27 cellular contexts compared by ENCODE assay signal in genomic region chr16:49731911-49732310, GRCh38.
"Had no signal": no experiment of that assay in that cellular context is flagged by ENCODE, and none has a peak within 500 bp of the region (broad histone marks: within the 10 kb centered on the region; RNA-seq: fewer than 3 reads in every experiment).

No MANE protein-coding gene starts in this region.

- FAIRE-seq: pancreas had no signal

- H3K4me1 ChIP-seq: pancreas, prostate gland, stomach, testis, thyroid gland, transverse colon had no signal

- H3K27ac ChIP-seq: left ventricle myocardium inferior, pancreas, skin epidermis, stomach, testis, thyroid gland, transverse colon, upper lobe of left lung, vagina had no signal

- H3K4me3 ChIP-seq: left ventricle myocardium inferior, lung, mucosa of descending colon, pancreas, prostate gland, skin epidermis, stomach, testis, thyroid gland, transverse colon, upper lobe of left lung had no signal

- H3K27me3 ChIP-seq: pancreas, stomach, testis, thyroid gland, transverse colon, upper lobe of left lung, vagina had no signal

- H3K9me3 ChIP-seq: mucosa of descending colon, pancreas, prostate gland, testis, thyroid gland, vagina had no signal

- H3K36me3 ChIP-seq: pancreas, prostate gland, thyroid gland, transverse colon, vagina had no signal

- ATAC-seq: mucosa of descending colon; naive thymus-derived CD4-positive, alpha-beta T cell; natural killer cell treated with Interleukin-12 subunit alpha and Interleukin-12 subunit beta and Interleukin-15 and Interleukin-18, amount 100 ng/mL, for 72 hours; pancreas; right cardiac atrium; sciatic nerve; stimulated activated naive B cell treated with anti-CD40 and anti-IgM and Interleukin-4, amounts not matched to agents 10 μg/mL and 1 μg/mL and 100 μg/mL, for 72 hours; stimulated activated naive CD8-positive, alpha-beta T cell treated with anti-CD3 and anti-CD28 coated beads, Interleukin-15, Interleukin-2, amounts not matched to agents 100 U/mL and 50 U/mL, for 24 hours had no signal

- DNase-seq: hippocampal formation; islet precursor cell; left ventricle myocardium inferior; midbrain; mucosa of descending colon; naive thymus-derived CD4-positive, alpha-beta T cell; pancreas; posterior cingulate gyrus; retina; stimulated activated CD4-positive, alpha-beta T cell treated with anti-CD3 and anti-CD28 coated beads, Interleukin-12 subunit alpha, Interleukin-12 subunit beta, amount 100 ng/mL, for 4 hours; stimulated activated CD4-positive, alpha-beta T cell treated with anti-CD3 and anti-CD28 coated beads, Interleukin-15, amount 100 ng/mL, for 24 hours; stimulated activated CD4-positive, alpha-beta T cell treated with anti-CD3 and anti-CD28 coated beads, Interleukin-2, amount 100 ng/mL, for 24 hours; stimulated activated CD4-positive, alpha-beta T cell treated with anti-CD3 and anti-CD28 coated beads, Interleukin-4, amount 100 ng/mL, for 1 hour; stimulated activated naive B cell treated with anti-CD40 and anti-IgM and Interleukin-4, amounts not matched to agents 10 μg/mL and 1 μg/mL and 100 μg/mL, for 72 hours; stimulated activated naive CD8-positive, alpha-beta T cell treated with anti-CD3 and anti-CD28 coated beads, Interleukin-15, Interleukin-2, amounts not matched to agents 100 U/mL and 50 U/mL, for 24 hours; stomach; testis; thyroid gland; transverse colon; upper lobe of left lung had no signal
